Comparison of ENCODE assay signal across 12 cellular contexts in the genomic region with DNA sequence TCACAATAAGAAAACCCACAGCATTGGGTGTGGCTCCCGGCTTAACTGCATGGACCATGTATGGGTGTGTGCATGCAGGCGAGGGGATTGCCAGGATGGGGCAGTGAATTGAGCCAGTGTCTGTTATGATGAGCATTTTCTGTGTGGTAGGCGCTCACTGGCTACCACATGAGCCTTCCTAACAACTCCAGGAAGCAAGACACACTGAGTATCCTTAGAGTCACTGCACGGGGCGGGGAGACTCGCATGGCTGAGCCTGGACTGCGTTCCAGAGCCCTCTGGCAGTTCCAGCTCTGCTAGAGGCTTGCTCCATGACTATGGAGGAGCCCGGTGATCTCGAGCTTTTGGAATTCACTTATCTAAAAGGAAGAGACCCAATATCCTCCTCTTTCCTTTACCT.
DNase-seq lines count a peak whose midpoint lies in the region; ATAC-seq and TF ChIP-seq lines count a peak whose summit lies in the region.
"Had no signal": no experiment of that assay in that cellular context is flagged by ENCODE, and none has a peak within 500 bp of the region (broad histone marks: within the 10 kb centered on the region; RNA-seq: fewer than 3 reads in every experiment).

No MANE protein-coding gene starts in this region.

- H2BK120ac ChIP-seq in trophoblast cell (ENCODE audit: insufficient read depth, low read length, poor library complexity): peak overlapping the region; percentile 33

- H3K18ac ChIP-seq in trophoblast cell (ENCODE audit: low read length): no peak overlapping the region

- H3K27ac ChIP-seq in RWPE2 (ENCODE audit: poor library complexity, severe bottlenecking): no peak overlapping the region
- peak overlapping the region; percentile 91 for H3K27ac ChIP-seq in trophoblast cell (ENCODE audit: low read depth, low read length)
- H3K27ac ChIP-seq: stomach had no signal

- no peak for TF ChIP-seq CTCF in HFFc6 (IDR thresholded peaks at IDR 0.05)
- TF ChIP-seq CTCF in RWPE2 (IDR thresholded peaks at IDR 0.05; ENCODE audit: poor library complexity, severe bottlenecking): no peak
- TF ChIP-seq CTCF in fibroblast of the aortic adventitia (IDR thresholded peaks at IDR 0.05; ENCODE audit: insufficient read depth, low read length): no peak

- peaks cover 2% of the 10 kb centered on the region for H3K9me3 ChIP-seq in RWPE2 (ENCODE audit: severe bottlenecking)
- peaks cover 2% of the 10 kb centered on the region for H3K9me3 ChIP-seq in trophoblast cell (ENCODE audit: insufficient read depth, low read depth, low read length)
- H3K9me3 ChIP-seq: stomach had no signal

- H3K4ac ChIP-seq in trophoblast cell (ENCODE audit: low read depth, low read length): no peak overlapping the region

- no peak overlapping the region for H2AFZ ChIP-seq in trophoblast cell (ENCODE audit: insufficient read depth, low read length, poor library complexity)

- DNase-seq in HFFc6 (peak; percentile 29), RWPE2 (ENCODE audit: low spot score) (no peak), fibroblast of the aortic adventitia (ENCODE audit: low read depth) (peak; percentile 63), trophoblast cell (peak; percentile 96 to 98), NCI-H1930 (lab: John Stamatoyannopoulos, UW) (no peak), SIG-M5 (lab: John Stamatoyannopoulos, UW) (no peak)
- DNase-seq: activated naive CD4-positive, alpha-beta T cell; Kasumi-1; stomach; T-helper 17 cell had no signal

- no peak overlapping the region for H3K4me3 Mint-ChIP-seq in HFFc6
- H3K4me3 Mint-ChIP-seq: T-helper 17 cell had no signal

- H3K27me3 Mint-ChIP-seq in HFFc6 (ENCODE audit: insufficient read depth): no peaks in the 10 kb centered on the region
- H3K27me3 Mint-ChIP-seq: T-helper 17 cell had no signal

- H4K8ac ChIP-seq in trophoblast cell (ENCODE audit: low read depth, low read length): no peak overlapping the region

- peaks cover 21% of the 10 kb centered on the region for H3K79me1 ChIP-seq in trophoblast cell (ENCODE audit: low read length)

- peak overlapping the region; percentile 47 for H2BK5ac ChIP-seq in trophoblast cell (ENCODE audit: low read depth, low read length, poor library complexity)

- H3K79me2 ChIP-seq in trophoblast cell (ENCODE audit: control insufficient read depth, insufficient read depth, low read length, poor library complexity): no peaks in the 10 kb centered on the region

- H3K4me1 ChIP-seq in RWPE2 (ENCODE audit: insufficient read depth, poor library complexity, severe bottlenecking) (peaks cover 19% of the 10 kb centered on the region), trophoblast cell (ENCODE audit: control insufficient read depth in 1 of 2, insufficient read depth in 2 of 2, low read length in 2 of 2) (peaks cover 31 to 41% of the 10 kb centered on the region in 2 experiments)

- no peaks in the 10 kb centered on the region for H3K27me3 ChIP-seq in RWPE2 (ENCODE audit: insufficient read depth, poor library complexity, severe bottlenecking)
- H3K27me3 ChIP-seq in trophoblast cell (ENCODE audit: insufficient read depth, low read length): no peaks in the 10 kb centered on the region
- H3K27me3 ChIP-seq: stomach had no signal

- no peak overlapping the region for H3K4me3 ChIP-seq in RWPE2 (ENCODE audit: severe bottlenecking)
- H3K4me3 ChIP-seq in fibroblast of the aortic adventitia (ENCODE audit: low read depth, low read length): no peak overlapping the region
- no peak overlapping the region for H3K4me3 ChIP-seq in trophoblast cell (ENCODE audit: low read depth, low read length)
- H3K4me3 ChIP-seq: stomach had no signal

- H2BK12ac ChIP-seq in trophoblast cell (ENCODE audit: low read length): peak overlapping the region; percentile 1

- peak overlapping the region; percentile 19 for H3K4me2 ChIP-seq in trophoblast cell (ENCODE audit: low read length)

- H3K36me3 Mint-ChIP-seq in HFFc6 (ENCODE audit: low read depth): peaks cover 12% of the 10 kb centered on the region; the same call in 1 of the 2 replicates

- H3K14ac ChIP-seq in trophoblast cell (ENCODE audit: low read length): peak overlapping the region; percentile 1

- peak overlapping the region; percentile 73 for H3K27ac Mint-ChIP-seq in HFFc6
- H3K27ac Mint-ChIP-seq: T-helper 17 cell had no signal

- no peak overlapping the region for H4K12ac ChIP-seq in trophoblast cell (ENCODE audit: low read depth, low read length)

- H2AK5ac ChIP-seq in trophoblast cell (ENCODE audit: low read length): no peak overlapping the region

- no peak overlapping the region for H3K23ac ChIP-seq in trophoblast cell (ENCODE audit: low read length)

- ATAC-seq in RWPE2 (ENCODE audit: low read depth) (peak; percentile 60), HG02610 (IDR thresholded peaks at IDR 0.05; ENCODE audit: unreplicated experiment) (no peak), HG03159 (IDR thresholded peaks at IDR 0.05; ENCODE audit: unreplicated experiment) (no peak)
- ATAC-seq: T-helper 17 cell had no signal

- H3K36me3 ChIP-seq in RWPE2 (ENCODE audit: low read depth) (no peaks in the 10 kb centered on the region; the same call in 1 of the 2 replicates), trophoblast cell (ENCODE audit: control insufficient read depth in 1 of 2, insufficient read depth in 2 of 2, low read length in 2 of 2) (peaks cover 0 to 2% of the 10 kb centered on the region in 2 experiments)
- H3K36me3 ChIP-seq: stomach had no signal

- H3K9ac ChIP-seq in trophoblast cell (ENCODE audit: low read length): no peak overlapping the region

- H3K9me3 Mint-ChIP-seq in HFFc6: 0 out of 2 replicates have a peak, but pooled peaks cover 3% of the 10 kb centered on the region

- H4K91ac ChIP-seq in trophoblast cell (ENCODE audit: low read depth, low read length): peak overlapping the region; percentile 41

- H3K4me1 Mint-ChIP-seq in HFFc6 (ENCODE audit: low read depth): peaks cover 47% of the 10 kb centered on the region

- no CpG with 5 or more reads among the region's 9 CpGs for WGBS in trophoblast cell (ENCODE audit: extremely low coverage, insufficient coverage, insufficient read length)

Comparison
In these comparisons a context has a peak if more than half of its experiments do, and no peak if none do; other contexts are left out.
1. DNase-seq: peak in HFFc6 (single experiment), fibroblast of the aortic adventitia (single experiment) and trophoblast cell (2 of 2); none in RWPE2 (single experiment), NCI-H1930 (0 of 2) and SIG-M5 (single experiment).